37 cellular contexts compared by ENCODE assay signal in the genomic region with DNA sequence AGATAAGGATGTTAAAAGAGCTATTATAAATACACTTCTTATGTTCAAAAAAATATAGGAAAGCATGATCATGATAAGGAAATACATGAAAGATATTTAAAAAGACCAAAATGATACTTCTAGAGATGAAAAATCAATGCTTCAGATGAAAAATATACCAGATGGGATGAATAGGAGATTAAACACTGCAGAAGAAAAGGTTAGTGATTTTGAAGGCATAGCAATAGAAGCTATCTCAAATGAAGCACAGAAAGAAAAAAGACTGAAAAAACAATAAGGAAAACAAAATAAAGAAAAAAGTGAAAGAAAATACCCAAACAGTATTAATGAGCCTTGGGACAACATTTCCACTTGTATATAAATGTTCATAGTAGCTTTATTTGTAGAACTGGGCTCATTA.
DNase-seq lines count a peak whose midpoint lies in the region; ATAC-seq, FAIRE-seq and TF ChIP-seq lines count a peak whose summit lies in the region.
"Had no signal": no experiment of that assay in that cellular context is flagged by ENCODE, and none has a peak within 500 bp of the region (broad histone marks: within the 10 kb centered on the region; RNA-seq: fewer than 3 reads in every experiment).

No MANE protein-coding gene starts in this region.

- H3K36me3 ChIP-seq in SK-N-SH (replicated peaks in 1 of 2; ENCODE audit: control insufficient read depth in 1 of 2, insufficient read depth in 2 of 2, low read length in 1 of 2) (no peaks in the 10 kb centered on the region), HEK293 (ENCODE audit: control insufficient read depth in 2 of 2, insufficient read depth in 1 of 2, low read length in 2 of 2) (no peaks in the 10 kb centered on the region), K562 (ENCODE audit: control insufficient read depth, insufficient read depth, low read length) (no peaks in the 10 kb centered on the region), Karpas-422 (ENCODE audit: insufficient read depth, low read length) (no peaks in the 10 kb centered on the region)
- H3K36me3 ChIP-seq: BE2C; BLaER1; BLaER1 treated with 17β-estradiol and CSF1 and Interleukin-3, amounts not matched to agents 10 nM and 100 nM had no signal

- no peak overlapping the region for H3K4me2 ChIP-seq in SK-N-SH
- H3K4me2 ChIP-seq in K562 (ENCODE audit: insufficient read depth, low read length) = no peak overlapping the region
- no peak overlapping the region for H3K4me2 ChIP-seq in Karpas-422 (ENCODE audit: low read depth, low read length, poor library complexity, severe bottlenecking)
- H3K4me2 ChIP-seq: A549; BLaER1; BLaER1 treated with 17β-estradiol and CSF1 and Interleukin-3, amounts not matched to agents 10 nM and 100 nM had no signal

- in situ Hi-C loops in K562 (cut with MboI) = no loop called here

- H3K9ac ChIP-seq in SK-N-SH = no peak overlapping the region
- H3K9ac ChIP-seq in K562 (ENCODE audit: insufficient read depth in 1 of 2, low read depth in 2 of 2, low read length in 2 of 2) = no peak overlapping the region
- H3K9ac ChIP-seq in Karpas-422 (ENCODE audit: low read length) = no peak overlapping the region
- H3K9ac ChIP-seq: BLaER1; BLaER1 treated with 17β-estradiol and CSF1 and Interleukin-3, amounts not matched to agents 10 nM and 100 nM had no signal

- H4K20me1 ChIP-seq in SK-N-SH (ENCODE audit: insufficient read depth) (no peaks in the 10 kb centered on the region), K562 (replicated peaks; ENCODE audit: control insufficient read depth, insufficient read depth, low read length) (no peaks in the 10 kb centered on the region), Karpas-422 (ENCODE audit: insufficient read depth, low read depth, low read length) (no peaks in the 10 kb centered on the region)
- H4K20me1 ChIP-seq: BLaER1; BLaER1 treated with 17β-estradiol and CSF1 and Interleukin-3, amounts not matched to agents 10 nM and 100 nM had no signal

- H3K4me1 ChIP-seq in SK-N-SH (ENCODE audit: control insufficient read depth in 1 of 2, insufficient read depth in 2 of 2, low read depth in 1 of 2, low read length in 1 of 2) = no peaks in the 10 kb centered on the region
- no peaks in the 10 kb centered on the region for H3K4me1 ChIP-seq in HEK293 (ENCODE audit: control insufficient read depth, insufficient read depth, low read length)
- peaks cover 0 to 9% of the 10 kb centered on the region in 2 experiments; a peak in 4 of 5 replicates for H3K4me1 ChIP-seq in K562 (replicated peaks in 1 of 2; ENCODE audit: control insufficient read depth in 2 of 2, insufficient read depth in 2 of 2, low read length in 2 of 2)
- H3K4me1 ChIP-seq in Karpas-422 (ENCODE audit: low read length) = no peaks in the 10 kb centered on the region
- H3K4me1 ChIP-seq: A549; BLaER1; BLaER1 treated with 17β-estradiol and CSF1 and Interleukin-3, amounts not matched to agents 10 nM and 100 nM; Caco-2 had no signal

- H3K4me3 Mint-ChIP-seq in activated T-cell treated with anti-CD3 and anti-CD28 coated beads, Interleukin-2, amount 50 U/mL, for 72 hours = no peak overlapping the region
- H3K4me3 Mint-ChIP-seq: B cell; CD14-positive monocyte; CD4-positive, alpha-beta memory T cell; CD4-positive, alpha-beta T cell; CD4-positive, CD25-positive, alpha-beta regulatory T cell; CD8-positive, alpha-beta memory T cell; CD8-positive, alpha-beta T cell had no signal

- DNase-seq in SK-N-SH (no peak), K562 (ENCODE audit: extremely low read depth in 1 of 4, low spot score in 3 of 4) (no peak), Karpas-422 (no peak), NK-92 (lab: John Stamatoyannopoulos, UW; ENCODE audit: unreplicated experiment) (no peak)
- DNase-seq in activated T-cell treated with anti-CD3 and anti-CD28 coated beads, Interleukin-2, amount 50 U/mL, for 72 hours = no peak
- no peak for DNase-seq in activated T-cell treated with anti-CD3 and anti-CD28 coated beads, Interleukin-2, amount 50 U/mL, for 48 hours
- DNase-seq: 8988T; ACHN; AML-193; BE2C; C1 segment of cervical spinal cord; Caco-2; Calu3; CD4-positive, alpha-beta memory T cell; CD4-positive, alpha-beta T cell; CD4-positive, CD25-positive, alpha-beta regulatory T cell; CD8-positive, alpha-beta memory T cell; CD8-positive, alpha-beta T cell; COR-L47; DMS 273 treated with DMSO at 0.1 percent for 48 hours; DMS153; DMS53; DMS79; DMS79 treated with DMSO at 0.1 percent for 48 hours; DND-41; EL had no signal

- intact Hi-C loops in K562 (cut with micrococcal nuclease) = no loop called here

- FAIRE-seq in K562 (lab: Jason Lieb, UNC) = no peak
- FAIRE-seq: A204.1, A549, D721Med had no signal

- no peak overlapping the region for H3K27ac ChIP-seq in SK-N-SH (ENCODE audit: low read depth in 2 of 2, low read length in 1 of 2)
- no peak overlapping the region for H3K27ac ChIP-seq in HEK293 (ENCODE audit: extremely low read depth, low read depth, low read length)
- no peak overlapping the region for H3K27ac ChIP-seq in K562 (ENCODE audit: extremely low read depth, low read depth, low read length)
- no peak overlapping the region for H3K27ac ChIP-seq in Karpas-422 (ENCODE audit: low read length)
- H3K27ac ChIP-seq: 22Rv1; A549; BLaER1; BLaER1 treated with 17β-estradiol and CSF1 and Interleukin-3, amounts not matched to agents 10 nM and 100 nM; C4-2B had no signal

- no peak for TF ChIP-seq CTCF in SK-N-SH (IDR thresholded peaks at IDR 0.05)
- no peak for TF ChIP-seq CTCF in HEK293 (tag by site-specific recombination; IDR thresholded peaks at IDR 0.05)
- TF ChIP-seq CTCF in K562 (IDR thresholded peaks at IDR 0.05 in 2 of 3, conservative IDR thresholded peaks at IDR 0.05 in 1 of 3; ENCODE audit: insufficient read depth in 2 of 3, low read depth in 1 of 3, low read length in 3 of 3) = no peak

- CTCF ChIA-PET in SK-N-SH (lab: Yijun Ruan, JAX) (interaction anchor here (1.3 kb wide), 1 partner anchor 21 kb away, joined by 3 read pairs; no protein-coding TSS in a partner anchor), HEK293 (lab: Yijun Ruan, JAX) (interaction anchor here (0.7 kb wide), 1 partner anchor 14 kb away, joined by 3 read pairs; no protein-coding TSS in a partner anchor), K562 (lab: Yijun Ruan, JAX; ENCODE audit: low intra/inter-chr PET ratio) (no interaction called here)

- peaks cover 8 to 12% of the 10 kb centered on the region in 2 donors for H3K36me3 Mint-ChIP-seq in activated T-cell treated with anti-CD3 and anti-CD28 coated beads, Interleukin-2, amount 50 U/mL, for 72 hours (ENCODE audit: insufficient read depth in 2 of 2)
- H3K36me3 Mint-ChIP-seq: CD14-positive monocyte; CD8-positive, alpha-beta memory T cell had no signal

- H3K9me3 Mint-ChIP-seq in activated T-cell treated with anti-CD3 and anti-CD28 coated beads, Interleukin-2, amount 50 U/mL, for 72 hours = peaks cover 4 to 14% of the 10 kb centered on the region in 2 donors

- no peaks in the 10 kb centered on the region for H3K9me2 ChIP-seq in SK-N-SH
- no peaks in the 10 kb centered on the region for H3K9me2 ChIP-seq in Karpas-422 (replicated peaks; ENCODE audit: insufficient read depth, low read length)

- TF ChIP-seq RAD21 in SK-N-SH (IDR thresholded peaks at IDR 0.05; ENCODE audit: low read length) (no peak), K562 (CRISPR knock-in tag; conservative IDR thresholded peaks at IDR 0.05 in 1 of 2, IDR thresholded peaks at IDR 0.05 in 1 of 2) (no peak)

- no peak for ATAC-seq in SK-N-SH treated with all-trans-retinoic acid at 6 μM for 48 hours
- no peak for ATAC-seq in activated T-cell treated with anti-CD3 and anti-CD28 coated beads, Interleukin-2, amount 50 U/mL, for 72 hours (replicated peaks in 1 of 2)
- ATAC-seq in K562 = no peak
- ATAC-seq: A549; CD8-positive, alpha-beta T cell had no signal

- TF ChIP-seq POLR2A in K562 (conservative IDR thresholded peaks at IDR 0.05) = no peak

- no peaks in the 10 kb centered on the region for H3K27me3 Mint-ChIP-seq in activated T-cell treated with anti-CD3 and anti-CD28 coated beads, Interleukin-2, amount 50 U/mL, for 72 hours (ENCODE audit: low read depth)
- H3K27me3 Mint-ChIP-seq: B cell; CD4-positive, alpha-beta memory T cell; CD4-positive, alpha-beta T cell; CD4-positive, CD25-positive, alpha-beta regulatory T cell; CD8-positive, alpha-beta memory T cell had no signal

- TF ChIP-seq EP300 in SK-N-SH (IDR thresholded peaks at IDR 0.05; ENCODE audit: borderline replicate concordance in 1 of 2, low read depth in 1 of 2, low read length in 1 of 2) (no peak), K562 (IDR thresholded peaks at IDR 0.05; ENCODE audit: low read length) (no peak)

- H3F3A ChIP-seq in SK-N-SH (replicated peaks; ENCODE audit: insufficient read depth) = no peaks in the 10 kb centered on the region

- no peaks in the 10 kb centered on the region for H3K9me1 ChIP-seq in K562 (ENCODE audit: control insufficient read depth, insufficient read depth, low read length)

- H3K9me3 ChIP-seq in SK-N-SH = no peaks in the 10 kb centered on the region; the same call in 1 of the 2 replicates
- no peaks in the 10 kb centered on the region for H3K9me3 ChIP-seq in HEK293 (ENCODE audit: control insufficient read depth, insufficient read depth, low read depth, low read length)
- H3K9me3 ChIP-seq in K562 (replicated peaks; ENCODE audit: control insufficient read depth, insufficient read depth, low read depth, low read length) = no peaks in the 10 kb centered on the region
- H3K9me3 ChIP-seq in Karpas-422 (ENCODE audit: low read length) = no peaks in the 10 kb centered on the region
- H3K9me3 ChIP-seq: A549, BE2C had no signal

- no peaks in the 10 kb centered on the region for H3K79me2 ChIP-seq in SK-N-SH (ENCODE audit: insufficient read depth)
- no peaks in the 10 kb centered on the region for H3K79me2 ChIP-seq in K562 (ENCODE audit: control insufficient read depth, insufficient read depth, low read length)
- H3K79me2 ChIP-seq in Karpas-422 (ENCODE audit: low read length) = no peaks in the 10 kb centered on the region

- POLR2A ChIA-PET in SK-N-SH (lab: Yijun Ruan, JAX) (no interaction called here), HEK293 (lab: Yijun Ruan, JAX) (no interaction called here), K562 (lab: Yijun Ruan, JAX) (no interaction called here)

- H3K27me3 ChIP-seq in SK-N-SH (ENCODE audit: insufficient read depth) (no peaks in the 10 kb centered on the region; the same call in 1 of the 2 replicates), K562 (ENCODE audit: control insufficient read depth in 2 of 2, insufficient read depth in 2 of 2, low read length in 2 of 2) (no peaks in the 10 kb centered on the region), Karpas-422 (ENCODE audit: low read length) (no peaks in the 10 kb centered on the region)
- H3K27me3 ChIP-seq: BE2C; BLaER1; BLaER1 treated with 17β-estradiol and CSF1 and Interleukin-3, amounts not matched to agents 10 nM and 100 nM had no signal

- H2AFZ ChIP-seq in SK-N-SH (ENCODE audit: low read depth) = no peak overlapping the region
- no peak overlapping the region for H2AFZ ChIP-seq in K562 (ENCODE audit: low read depth, low read length)
- no peak overlapping the region for H2AFZ ChIP-seq in Karpas-422 (ENCODE audit: low read length)

- BruUV-seq in K562 (replicated peaks; lab: Mats Ljungman, UMichigan) = no TSS peak

- peak overlapping the region; percentile 25 for H3K27ac Mint-ChIP-seq in activated T-cell treated with anti-CD3 and anti-CD28 coated beads, Interleukin-2, amount 50 U/mL, for 72 hours
- H3K27ac Mint-ChIP-seq: B cell; CD14-positive monocyte; CD4-positive, alpha-beta memory T cell; CD4-positive, alpha-beta T cell; CD4-positive, CD25-positive, alpha-beta regulatory T cell; CD8-positive, alpha-beta memory T cell; CD8-positive, alpha-beta T cell had no signal

- H3K4me3 ChIP-seq in SK-N-SH (ENCODE audit: low read depth in 2 of 2, low read length in 1 of 2) (no peak overlapping the region), HEK293 (ENCODE audit: low read depth, low read length) (no peak overlapping the region), K562 (no peak overlapping the region), Karpas-422 (ENCODE audit: low read length) (no peak overlapping the region)
- H3K4me3 ChIP-seq: A549; BLaER1; BLaER1 treated with 17β-estradiol and CSF1 and Interleukin-3, amounts not matched to agents 10 nM and 100 nM had no signal

- no peaks in the 10 kb centered on the region for H3K4me1 Mint-ChIP-seq in activated T-cell treated with anti-CD3 and anti-CD28 coated beads, Interleukin-2, amount 50 U/mL, for 72 hours (ENCODE audit: low read depth)
- H3K4me1 Mint-ChIP-seq: B cell, CD14-positive monocyte had no signal
